8 cellular contexts compared by ENCODE assay signal in genomic region chr15:63191895-63192603, GRCh38. TPM values are rescaled to one million over a fixed set of nuclear protein-coding genes. Genes with fewer than 3 reads are reported as not detected.
DNase-seq lines count a peak whose midpoint lies in the region; ATAC-seq and TF ChIP-seq lines count a peak whose summit lies in the region.

No MANE protein-coding gene starts in this region.

- no peak for DNase-seq in activated B cell treated with CpG ODN at 0.5 μM for 24 hours
- no peak for DNase-seq in hepatocyte (ENCODE audit: low spot score)
- no peak for DNase-seq in breast epithelium (ENCODE audit: low spot score in 2 of 2)
- DNase-seq in hepatic stellate cell (ENCODE audit: low spot score), result no peak

- H3K4me3 Mint-ChIP-seq in activated B cell treated with CpG ODN at 0.5 μM for 24 hours, result peak overlapping the region; percentile 96

- TF ChIP-seq CTCF in activated B cell treated with CpG ODN at 0.5 μM for 24 hours (IDR thresholded peaks at IDR 0.05) (no peak), hepatocyte (IDR thresholded peaks at IDR 0.05; ENCODE audit: poor library complexity) (no peak), breast epithelium (IDR thresholded peaks at IDR 0.05) (no peak)

- peak overlapping the region; percentile 95 for H3K27ac Mint-ChIP-seq in activated B cell treated with CpG ODN at 0.5 μM for 24 hours

- H3K9me3 Mint-ChIP-seq in activated B cell treated with CpG ODN at 0.5 μM for 24 hours, result no peaks in the 10 kb centered on the region

- H3K4me2 ChIP-seq in hepatocyte, result peak overlapping the region; percentile 91

- H3K27me3 Mint-ChIP-seq in activated B cell treated with CpG ODN at 0.5 μM for 24 hours, result no peaks in the 10 kb centered on the region

- ATAC-seq in GM18505 (IDR thresholded peaks at IDR 0.05; ENCODE audit: unreplicated experiment), result no peak
- peak; percentile 36 for ATAC-seq in HG03060 (IDR thresholded peaks at IDR 0.05; ENCODE audit: low read depth, unreplicated experiment)
- peak; percentile 54 for ATAC-seq in activated B cell treated with CpG ODN at 0.5 μM for 24 hours (ENCODE audit: low read depth)
- no peak for ATAC-seq in HG02571 (IDR thresholded peaks at IDR 0.05; ENCODE audit: unreplicated experiment)
- ATAC-seq in esophagus mucosa, result no peak

- H3K36me3 ChIP-seq in hepatocyte (replicated peaks; ENCODE audit: insufficient read depth, low read depth), result no peaks in the 10 kb centered on the region
- H3K36me3 ChIP-seq in breast epithelium, result no peaks in the 10 kb centered on the region

- intact Hi-C loops in activated B cell treated with CpG ODN at 0.5 μM for 24 hours (cut with micrococcal nuclease) (loop anchor here (1.0 to 10.0 kb wide), 5 partner anchors 11 to 1703 kb away; no protein-coding TSS in a partner anchor), breast epithelium (cut with DNase I; ENCODE audit: low total_unique reads) (no loop called here)

- peaks cover 80% of the 10 kb centered on the region for H3K4me1 Mint-ChIP-seq in activated B cell treated with CpG ODN at 0.5 μM for 24 hours

- no peak overlapping the region for H2AFZ ChIP-seq in hepatocyte

- POLR2A ChIA-PET in activated B cell treated with CpG ODN at 0.5 μM for 24 hours (lab: Charles Lee), result interaction anchor here (0.5 to 4.7 kb wide), 16 partner anchors 8 to 1861 kb away, joined by 3 to 37 read pairs (median 6); partner anchors contain the start of genes APH1B, CIAO2A, LACTB and RPS27L

- 79% methylated on average over 3 of the region's 3 CpGs for WGBS in hepatocyte (ENCODE audit: low lambda C conversion rate, missing lambda C conversion rate)

- H3K4me3 ChIP-seq in hepatocyte (no peak overlapping the region), breast epithelium (peak overlapping the region in 1 of 3 donors; percentile 31)

- no peak overlapping the region for H3K27ac ChIP-seq in hepatocyte
- no peak overlapping the region for H3K27ac ChIP-seq in breast epithelium

- H3K27me3 ChIP-seq in hepatocyte (no peaks in the 10 kb centered on the region), breast epithelium (no peaks in the 10 kb centered on the region)

- H3K79me2 ChIP-seq in hepatocyte, result peaks cover 73% of the 10 kb centered on the region

- H3K4me1 ChIP-seq in hepatocyte (ENCODE audit: insufficient read depth), result peaks cover 6% of the 10 kb centered on the region
- H3K4me1 ChIP-seq in breast epithelium, result no peaks in the 10 kb centered on the region

- CTCF ChIA-PET in activated B cell treated with CpG ODN at 0.5 μM for 24 hours (lab: Charles Lee), result interaction anchor here (0.9 to 1.7 kb wide), 5 partner anchors 10 to 97 kb away, joined by 3 to 4 read pairs (median 3); partner anchors contain the start of gene RPS27L

- H3K9me2 ChIP-seq in hepatocyte (replicated peaks; ENCODE audit: insufficient read depth), result no peaks in the 10 kb centered on the region

- H4K20me1 ChIP-seq in hepatocyte (ENCODE audit: insufficient read depth, poor library complexity, severe bottlenecking), result no peaks in the 10 kb centered on the region

- TF ChIP-seq POLR2A in GM18505 (IDR thresholded peaks at IDR 0.05; ENCODE audit: borderline replicate concordance, extremely low read depth, insufficient read depth, insufficient read length) (peak; percentile 32), breast epithelium (IDR thresholded peaks at IDR 0.05) (no peak)

- H3K9me3 ChIP-seq in hepatocyte (ENCODE audit: low read depth), result no peaks in the 10 kb centered on the region
- H3K9me3 ChIP-seq in breast epithelium, result no peaks in the 10 kb centered on the region

- H3K36me3 Mint-ChIP-seq in activated B cell treated with CpG ODN at 0.5 μM for 24 hours (ENCODE audit: low read depth), result peaks cover 22% of the 10 kb centered on the region

RNA-seq across cellular contexts. Expression of gene RAB8B, which starts 2.6 kb away (rescaled TPM):
- total RNA-seq in activated B cell treated with CpG ODN at 0.5 μM for 24 hours, result 93.1 and 94.4 TPM in 2 replicates
- total RNA-seq in hepatocyte, result 36.9 and 40.5 TPM in 2 replicates
- 11.7 and 16.4 TPM in 2 replicates for polyA plus RNA-seq in hepatocyte
- total RNA-seq in esophagus mucosa, result 6.7 TPM
- total RNA-seq in breast epithelium, result 10 to 100 TPM; 31.3 to 46.2 (median 36.7) TPM

RNA-seq across cellular contexts. Expression of gene RPS27L, which starts 34.8 kb away (rescaled TPM):
- 70.8 and 74.9 TPM in 2 replicates for total RNA-seq in activated B cell treated with CpG ODN at 0.5 μM for 24 hours
- total RNA-seq in hepatocyte, result 97.3 and 134 TPM in 2 replicates
- polyA plus RNA-seq in hepatocyte, result 525 and 528 TPM in 2 replicates
- total RNA-seq in esophagus mucosa, result 54.4 TPM
- total RNA-seq in breast epithelium, result 100 to 1,000 TPM; 121 to 200 (median 152) TPM

Comparison
In these comparisons a context has a peak if more than half of its experiments do, and no peak if none do; other contexts are left out.
1. ATAC-seq: peak in HG03060 (single experiment) and activated B cell treated with CpG ODN at 0.5 μM for 24 hours (single experiment); none in GM18505 (single experiment), HG02571 (single experiment) and esophagus mucosa (single experiment).